Comparison of ENCODE assay signal across 8 cellular contexts in the genomic region with DNA sequence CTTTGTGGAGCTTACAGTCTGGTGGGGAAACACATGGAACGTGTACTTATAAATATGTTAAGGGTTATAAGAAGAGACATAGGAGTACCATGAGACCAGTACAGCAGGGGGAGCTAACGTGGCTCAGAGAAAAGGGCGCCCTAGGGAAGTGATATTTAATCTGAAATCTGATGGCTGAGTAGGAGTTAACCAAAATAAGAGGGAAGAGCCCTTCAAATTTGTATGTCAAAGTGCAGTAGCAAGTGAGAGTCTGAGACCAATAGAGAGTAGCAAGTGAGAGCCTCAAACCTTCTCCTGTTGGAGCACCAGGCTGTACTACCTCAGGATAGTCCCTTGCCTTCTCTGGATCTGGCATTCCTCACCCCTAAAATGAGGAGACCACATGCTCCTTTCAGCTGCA. TPM values are rescaled to one million over a fixed set of nuclear protein-coding genes. Genes with fewer than 3 reads are reported as not detected.
DNase-seq lines count a peak whose midpoint lies in the region; ATAC-seq and TF ChIP-seq lines count a peak whose summit lies in the region.

No MANE protein-coding gene starts in this region.

- ATAC-seq in HG03135 (IDR thresholded peaks at IDR 0.05; ENCODE audit: unreplicated experiment): no peak

- intact Hi-C loops in activated naive CD4-positive, alpha-beta T cell treated with anti-CD3 and anti-CD28 coated beads for 36 hours (cut with micrococcal nuclease): loop anchor here (2.0 kb wide), 1 partner anchor 35 kb away; no protein-coding TSS in a partner anchor

- H3K36me3 Mint-ChIP-seq in activated naive CD4-positive, alpha-beta T cell treated with anti-CD3 and anti-CD28 coated beads for 36 hours (ENCODE audit: low read depth): no peaks in the 10 kb centered on the region
- no peaks in the 10 kb centered on the region for H3K36me3 Mint-ChIP-seq in type B pancreatic cell

- no peaks in the 10 kb centered on the region for H3K9me3 Mint-ChIP-seq in activated naive CD4-positive, alpha-beta T cell treated with anti-CD3 and anti-CD28 coated beads for 36 hours
- no peaks in the 10 kb centered on the region for H3K9me3 Mint-ChIP-seq in type B pancreatic cell

- no peak overlapping the region for H3K4me3 Mint-ChIP-seq in activated naive CD4-positive, alpha-beta T cell treated with anti-CD3 and anti-CD28 coated beads for 36 hours
- no peak overlapping the region for H3K4me3 Mint-ChIP-seq in type B pancreatic cell

- CTCF ChIA-PET in activated naive CD4-positive, alpha-beta T cell treated with anti-CD3 and anti-CD28 coated beads for 36 hours (lab: Charles Lee): interaction anchor here (1.0 to 1.6 kb wide), 4 partner anchors 26 to 116 kb away, joined by 3 to 4 read pairs (median 3); no protein-coding TSS in a partner anchor

- no peaks in the 10 kb centered on the region for H3K27me3 Mint-ChIP-seq in activated naive CD4-positive, alpha-beta T cell treated with anti-CD3 and anti-CD28 coated beads for 36 hours (ENCODE audit: low read depth)
- H3K27me3 Mint-ChIP-seq in type B pancreatic cell: no peaks in the 10 kb centered on the region

- H3K4me1 Mint-ChIP-seq in activated naive CD4-positive, alpha-beta T cell treated with anti-CD3 and anti-CD28 coated beads for 36 hours (ENCODE audit: low read depth): peaks cover 15% of the 10 kb centered on the region
- peaks cover 41% of the 10 kb centered on the region for H3K4me1 Mint-ChIP-seq in type B pancreatic cell (ENCODE audit: unreplicated experiment)

- peak; percentile 36 for DNase-seq in activated naive CD4-positive, alpha-beta T cell treated with anti-CD3 and anti-CD28 coated beads for 36 hours
- DNase-seq in activated naive CD4-positive, alpha-beta T cell treated with Interleukin-2 at 50 U/mL for 16 hours: no peak
- DNase-seq in SK-MEL-5 (ENCODE audit: low read depth, low spot score) (peak; percentile 73), germinal center (ENCODE audit: low spot score) (peak; percentile 54), type B pancreatic cell (ENCODE audit: extremely low spot score, unreplicated experiment) (no peak), KG1 (lab: John Stamatoyannopoulos, UW) (no peak)
- no peak for DNase-seq in activated naive CD4-positive, alpha-beta T cell (lab: John Stamatoyannopoulos, UW)

- in situ Hi-C loops in SK-MEL-5 (cut with HindIII; ENCODE audit: low pct_unique_long_range_greater_than_20kb, low sequenced_read_pairs): no loop called here

- TF ChIP-seq CTCF in type B pancreatic cell (conservative IDR thresholded peaks at IDR 0.05): peak; percentile 19

- H3K27ac Mint-ChIP-seq in activated naive CD4-positive, alpha-beta T cell treated with anti-CD3 and anti-CD28 coated beads for 36 hours: no peak overlapping the region
- H3K27ac Mint-ChIP-seq in type B pancreatic cell: no peak overlapping the region

RNA-seq across cellular contexts. Expression of gene PKIG, which starts 6.1 kb away (rescaled TPM):
- total RNA-seq in activated naive CD4-positive, alpha-beta T cell treated with anti-CD3 and anti-CD28 coated beads for 36 hours: 1 to 10 TPM; 4.6 to 4.7 TPM
- total RNA-seq in SK-MEL-5 (2014; rRNA removed; shearing (Covaris generic)): 30.6 and 32.7 TPM in 2 replicates
- 37.8 and 52.4 TPM in 2 replicates for polyA plus RNA-seq in SK-MEL-5 (2015; cell fraction: cytosol; rRNA removed)
- 7.8 and 10.8 TPM in 2 replicates for polyA plus RNA-seq in SK-MEL-5 (2015; cell fraction: nucleus; rRNA removed)
- total RNA-seq in type B pancreatic cell (ENCODE audit: low replicate concordance): 13.9 and 24.3 TPM in 2 replicates

RNA-seq across cellular contexts. Expression of gene SERINC3, which starts 54.4 kb away (rescaled TPM):
- 10 to 100 TPM; 48.7 to 50.2 TPM for total RNA-seq in activated naive CD4-positive, alpha-beta T cell treated with anti-CD3 and anti-CD28 coated beads for 36 hours
- total RNA-seq in SK-MEL-5 (2014; rRNA removed; shearing (Covaris generic)): 97.1 and 110 TPM in 2 replicates
- 133 and 160 TPM in 2 replicates for polyA plus RNA-seq in SK-MEL-5 (2015; cell fraction: cytosol; rRNA removed)
- polyA plus RNA-seq in SK-MEL-5 (2015; cell fraction: nucleus; rRNA removed): 103 and 104 TPM in 2 replicates
- total RNA-seq in type B pancreatic cell (ENCODE audit: low replicate concordance): 47.1 and 65.6 TPM in 2 replicates

Comparison
In these comparisons a context has a peak if more than half of its experiments do, and no peak if none do; other contexts are left out.
1. DNase-seq: peak in activated naive CD4-positive, alpha-beta T cell treated with anti-CD3 and anti-CD28 coated beads for 36 hours (single experiment), SK-MEL-5 (single experiment) and germinal center (single experiment); none in activated naive CD4-positive, alpha-beta T cell treated with Interleukin-2 at 50 U/mL for 16 hours (single experiment), type B pancreatic cell (single experiment), activated naive CD4-positive, alpha-beta T cell (0 of 4) and KG1 (single experiment).